Comparison of ENCODE assay signal across 20 cellular contexts in the genomic region with DNA sequence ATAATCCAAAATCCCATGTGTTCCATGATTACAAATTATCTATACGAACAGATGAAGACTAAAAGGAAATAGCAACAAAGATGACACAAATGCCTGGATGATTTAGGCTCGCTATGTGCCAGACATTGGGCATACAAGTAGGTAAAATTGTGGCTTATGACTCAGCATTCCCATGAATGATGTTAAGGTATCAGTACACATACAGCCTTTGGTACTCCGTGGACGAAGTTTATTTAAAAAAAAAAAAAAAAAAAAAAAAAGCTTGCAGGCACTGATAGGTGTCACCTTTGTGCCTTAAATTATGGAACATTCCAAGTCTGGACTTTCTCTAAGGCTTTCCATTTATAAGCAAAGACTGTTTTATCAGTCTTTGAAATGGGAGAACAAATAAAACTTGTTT. TPM values are rescaled to one million over a fixed set of nuclear protein-coding genes. Genes with fewer than 3 reads are reported as not detected.
DNase-seq lines count a peak whose midpoint lies in the region; TF ChIP-seq lines count a peak whose summit lies in the region.
"Had no signal": no experiment of that assay in that cellular context is flagged by ENCODE, and none has a peak within 500 bp of the region (broad histone marks: within the 10 kb centered on the region; RNA-seq: fewer than 3 reads in every experiment).

No MANE protein-coding gene starts in this region.

- peaks cover 30% of the 10 kb centered on the region for H3K4me1 Mint-ChIP-seq in T-helper 1 cell treated with Interleukin-12 subunit alpha and Interleukin-12 subunit beta and Interleukin-4 antibody, amounts not matched to agents 30 μg/mL and 1 μg/mL, for 36 hours (ENCODE audit: low read depth)

- no peaks in the 10 kb centered on the region for H3K9me3 ChIP-seq in OCI-LY1 (ENCODE audit: low read length)
- H3K9me3 ChIP-seq in mammary epithelial cell (replicated peaks; ENCODE audit: insufficient read depth, low read length) = no peaks in the 10 kb centered on the region
- H3K9me3 ChIP-seq: psoas muscle, SJSA1 had no signal

- intact Hi-C loops in mammary epithelial cell (cut with micrococcal nuclease) = no loop called here

- H3K4me3 ChIP-seq in OCI-LY1 (ENCODE audit: low read depth, low read length, poor library complexity, severe bottlenecking) = peak overlapping the region; percentile 91
- no peak overlapping the region for H3K4me3 ChIP-seq in mammary epithelial cell (replicated peaks in 1 of 3; ENCODE audit: insufficient read depth in 1 of 3, low read depth in 2 of 3, low read length in 3 of 3)
- H3K4me3 ChIP-seq: cardiac muscle cell, GM23248, psoas muscle, SJSA1 had no signal

- peaks cover 49% of the 10 kb centered on the region for H3K36me3 ChIP-seq in OCI-LY1 (ENCODE audit: insufficient read depth, low read length)
- H3K36me3 ChIP-seq in mammary epithelial cell (ENCODE audit: insufficient read depth, low read length) = peaks cover 9% of the 10 kb centered on the region
- H3K36me3 ChIP-seq: cardiac muscle cell had no signal

- DNase-seq in T-helper 1 cell (no peak), Caki2 (ENCODE audit: low read depth) (peak; percentile 47), mammary epithelial cell (peak; percentile 65), NCI-H1436 treated with DMSO at 0.1 percent for 48 hours (lab: John Stamatoyannopoulos, UW) (no peak), G401 (ENCODE audit: low spot score) (no peak), MV-4-11 (lab: John Stamatoyannopoulos, UW) (no peak)
- DNase-seq: CD4-positive, CD25-positive, alpha-beta regulatory T cell; GM23248; islet precursor cell; NCI-H345; nephron progenitor cell; psoas muscle had no signal

- H2AFZ ChIP-seq in OCI-LY1 (ENCODE audit: low read length) (no peak overlapping the region), mammary epithelial cell (ENCODE audit: low read depth, low read length) (no peak overlapping the region)
- H2AFZ ChIP-seq: GM23248 had no signal

- TF ChIP-seq CTCF in OCI-LY1 (IDR thresholded peaks at IDR 0.05; ENCODE audit: low read length) (no peak), mammary epithelial cell (conservative IDR thresholded peaks at IDR 0.05 in 1 of 2, IDR thresholded peaks at IDR 0.05 in 1 of 2; ENCODE audit: extremely low read depth in 1 of 2, insufficient read depth in 1 of 2, low read depth in 1 of 2, low read length in 2 of 2) (no peak)

- H3K4me1 ChIP-seq in OCI-LY1 (ENCODE audit: insufficient read depth, low read length, severe bottlenecking) (peaks cover 30% of the 10 kb centered on the region), mammary epithelial cell (ENCODE audit: insufficient read depth, low read length) (peaks cover 13% of the 10 kb centered on the region)

- CTCF ChIA-PET in mammary epithelial cell (lab: Charles Lee; ENCODE audit: low non-redundant PET) = no interaction called here

- no peaks in the 10 kb centered on the region for H3K27me3 ChIP-seq in OCI-LY1 (ENCODE audit: insufficient read depth, low read length)
- H3K27me3 ChIP-seq in mammary epithelial cell (ENCODE audit: insufficient read depth, low read length) = no peaks in the 10 kb centered on the region
- H3K27me3 ChIP-seq: cardiac muscle cell, SJSA1 had no signal

- no peak overlapping the region for H3K9ac ChIP-seq in OCI-LY1 (ENCODE audit: low read length)
- H3K9ac ChIP-seq in mammary epithelial cell (ENCODE audit: insufficient read depth, low read length) = no peak overlapping the region
- H3K9ac ChIP-seq: GM23248 had no signal

- H3K27ac ChIP-seq in OCI-LY1 (ENCODE audit: low read depth, low read length, poor library complexity, severe bottlenecking) = peak overlapping the region; percentile 14
- H3K27ac ChIP-seq in mammary epithelial cell (ENCODE audit: insufficient read depth, low read depth, low read length) = no peak overlapping the region
- H3K27ac ChIP-seq: cardiac muscle cell, GM23248, psoas muscle, SJSA1 had no signal

- H3K79me2 ChIP-seq in OCI-LY1 (ENCODE audit: insufficient read depth, low read length) (peaks cover 51% of the 10 kb centered on the region), mammary epithelial cell (ENCODE audit: insufficient read depth, low read length) (peaks cover 59% of the 10 kb centered on the region)

- no peaks in the 10 kb centered on the region for H3K9me2 ChIP-seq in OCI-LY1 (ENCODE audit: low read depth, low read length)

- H3K27me3 Mint-ChIP-seq in T-helper 1 cell treated with Interleukin-12 subunit alpha and Interleukin-12 subunit beta and Interleukin-4 antibody, amounts not matched to agents 30 μg/mL and 1 μg/mL, for 36 hours (ENCODE audit: low read depth) = no peaks in the 10 kb centered on the region
- H3K27me3 Mint-ChIP-seq: CD4-positive, CD25-positive, alpha-beta regulatory T cell; memory B cell; stimulated activated memory B cell treated with anti-CD40 and anti-IgM and Interleukin-4, amounts not matched to agents 10 μg/mL and 1 μg/mL and 100 μg/mL, for 72 hours; type B pancreatic cell had no signal

- WGBS in mammary epithelial cell (ENCODE audit: low coverage, missing lambda C conversion rate) = 71% methylated on average over 4 of the region's 4 CpGs

- H3K27ac Mint-ChIP-seq in T-helper 1 cell treated with Interleukin-12 subunit alpha and Interleukin-12 subunit beta and Interleukin-4 antibody, amounts not matched to agents 30 μg/mL and 1 μg/mL, for 36 hours = peak overlapping the region; percentile 11
- H3K27ac Mint-ChIP-seq: activated naive CD4-positive, alpha-beta T cell treated with anti-CD3 and anti-CD28 coated beads, Interleukin-2, amount 50 U/mL, for 72 hours; nephron progenitor cell; stimulated activated memory B cell treated with anti-CD40 and anti-IgM and Interleukin-4, amounts not matched to agents 10 μg/mL and 1 μg/mL and 100 μg/mL, for 72 hours; type B pancreatic cell had no signal

- no peaks in the 10 kb centered on the region for H3K9me3 Mint-ChIP-seq in T-helper 1 cell treated with Interleukin-12 subunit alpha and Interleukin-12 subunit beta and Interleukin-4 antibody, amounts not matched to agents 30 μg/mL and 1 μg/mL, for 36 hours
- H3K9me3 Mint-ChIP-seq: activated naive CD4-positive, alpha-beta T cell treated with anti-CD3 and anti-CD28 coated beads, Interleukin-2, amount 50 U/mL, for 72 hours; CD4-positive, CD25-positive, alpha-beta regulatory T cell; memory B cell; stimulated activated memory B cell treated with anti-CD40 and anti-IgM and Interleukin-4, amounts not matched to agents 10 μg/mL and 1 μg/mL and 100 μg/mL, for 72 hours; type B pancreatic cell had no signal

- no TSS peak for BruUV-seq in mammary epithelial cell (replicated peaks; lab: Mats Ljungman, UMichigan)

- H3K4me2 ChIP-seq in OCI-LY1 (ENCODE audit: low read length) (peak overlapping the region; percentile 76; the same call in 1 of the 2 replicates), mammary epithelial cell (ENCODE audit: insufficient read depth, low read depth, low read length) (no peak overlapping the region)

- no peak overlapping the region for H3K4me3 Mint-ChIP-seq in T-helper 1 cell treated with Interleukin-12 subunit alpha and Interleukin-12 subunit beta and Interleukin-4 antibody, amounts not matched to agents 30 μg/mL and 1 μg/mL, for 36 hours
- H3K4me3 Mint-ChIP-seq: memory B cell; nephron progenitor cell; stimulated activated memory B cell treated with anti-CD40 and anti-IgM and Interleukin-4, amounts not matched to agents 10 μg/mL and 1 μg/mL and 100 μg/mL, for 72 hours; type B pancreatic cell had no signal

- H3F3A ChIP-seq in OCI-LY1 (ENCODE audit: insufficient read depth, low read length) = peaks cover 7% of the 10 kb centered on the region; the same call in 1 of the 2 replicates

- dilution Hi-C loops in mammary epithelial cell (cut with HindIII; ENCODE audit: low sequenced_read_pairs) = no loop called here

- in situ Hi-C loops in Caki2 (cut with HindIII; ENCODE audit: low pct_unique_long_range_greater_than_20kb, low sequenced_read_pairs) (no loop called here), mammary epithelial cell (cut with MboI; ENCODE audit: low sequenced_read_pairs in 2 of 2) (no loop called here), G401 (cut with HindIII; ENCODE audit: low sequenced_read_pairs) (no loop called here)

- H4K20me1 ChIP-seq in OCI-LY1 (ENCODE audit: insufficient read depth, low read length) (no peaks in the 10 kb centered on the region), mammary epithelial cell (ENCODE audit: insufficient read depth, low read length) (no peaks in the 10 kb centered on the region)

- peaks cover 11% of the 10 kb centered on the region for H3K36me3 Mint-ChIP-seq in T-helper 1 cell treated with Interleukin-12 subunit alpha and Interleukin-12 subunit beta and Interleukin-4 antibody, amounts not matched to agents 30 μg/mL and 1 μg/mL, for 36 hours (ENCODE audit: low read depth)

RNA-seq across cellular contexts. Expression of gene CHAC2, which starts 2.7 kb away (rescaled TPM):
- 15.2 and 24.5 TPM in 2 replicates for total RNA-seq in Caki2 (2014; rRNA removed; shearing (Covaris generic); ENCODE audit: low replicate concordance)
- 10 to 100 TPM in 1 of 2 donors, 1 to 10 TPM in 1; 6.8 to 11.2 TPM for total RNA-seq in mammary epithelial cell
- polyA plus RNA-seq in mammary epithelial cell = 9.2 TPM
- polyA minus RNA-seq in mammary epithelial cell = 4.5 TPM
- 12.6 and 15.7 TPM in 2 replicates for total RNA-seq in G401 (2014; rRNA removed; shearing (Covaris generic))

RNA-seq across cellular contexts. Expression of gene ASB3, which starts 16.5 kb away (rescaled TPM):
- total RNA-seq in Caki2 (2014; rRNA removed; shearing (Covaris generic); ENCODE audit: low replicate concordance) = 15.9 and 20.0 TPM in 2 replicates
- 10 to 100 TPM; 18.2 to 22.0 TPM for total RNA-seq in mammary epithelial cell
- 10.4 TPM for polyA plus RNA-seq in mammary epithelial cell
- 13.2 TPM for polyA minus RNA-seq in mammary epithelial cell
- 39.3 and 42.3 TPM in 2 replicates for total RNA-seq in G401 (2014; rRNA removed; shearing (Covaris generic))

RNA-seq across cellular contexts. Expression of gene ERLEC1, which starts 16.6 kb away (rescaled TPM):
- 32.9 and 33.9 TPM in 2 replicates for total RNA-seq in Caki2 (2014; rRNA removed; shearing (Covaris generic); ENCODE audit: low replicate concordance)
- total RNA-seq in mammary epithelial cell = 10 to 100 TPM; 34.2 to 53.7 TPM
- polyA plus RNA-seq in mammary epithelial cell = 23.5 TPM
- polyA minus RNA-seq in mammary epithelial cell = 13.5 TPM
- 15.2 and 17.3 TPM in 2 replicates for total RNA-seq in G401 (2014; rRNA removed; shearing (Covaris generic))

Comparison
In these comparisons a context has a peak if more than half of its experiments do, and no peak if none do; other contexts are left out.
1. DNase-seq: peak in Caki2 (single experiment) and mammary epithelial cell (single experiment); none in T-helper 1 cell (0 of 5), NCI-H1436 treated with DMSO at 0.1 percent for 48 hours (single experiment), G401 (single experiment) and MV-4-11 (single experiment).